ENCODE assay signal across 27 cellular contexts in the genomic region with DNA sequence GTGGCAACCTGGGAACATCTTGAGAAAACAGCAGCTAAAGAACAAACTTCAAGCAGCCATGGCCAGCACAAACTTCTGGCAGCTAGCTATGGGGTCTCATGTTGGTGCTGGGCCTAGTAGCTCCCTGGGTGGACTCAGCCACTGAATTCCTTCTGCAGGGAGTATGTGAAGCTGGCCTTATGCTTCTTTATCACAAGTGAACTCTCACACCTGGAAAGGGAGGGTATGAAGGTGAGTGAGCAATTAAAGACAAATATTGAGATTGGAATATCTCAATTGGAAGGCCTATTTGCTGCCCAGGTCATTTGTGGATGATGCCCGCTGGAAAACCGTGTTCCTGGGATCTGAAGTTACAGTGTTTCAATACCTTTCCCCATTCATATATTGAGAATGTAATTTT.
"Had no signal": no experiment of that assay in that cellular context is flagged by ENCODE, and none has a peak within 500 bp of the region (broad histone marks: within the 10 kb centered on the region; RNA-seq: fewer than 3 reads in every experiment).

No MANE protein-coding gene starts in this region.

- ATAC-seq: esophagus mucosa, gastrocnemius medialis, heart right ventricle, left cardiac atrium, left ventricle myocardium superior, lower lobe of right lung, mucosa of descending colon had no signal

- FAIRE-seq: colon, islet of Langerhans, keratinocyte had no signal

- H3K36me3 ChIP-seq: esophagus squamous epithelium, gastrocnemius medialis, heart right ventricle, left lung, lower lobe of right lung had no signal

- H3K27me3 ChIP-seq: esophagus squamous epithelium, gastrocnemius medialis, left lung had no signal

- H3K4me1 ChIP-seq: esophagus squamous epithelium, gastrocnemius medialis, heart right ventricle, left lung, lower lobe of right lung had no signal

- H3K36me3 Mint-ChIP-seq: mesothelial cell of epicardium had no signal

- H3K9me3 ChIP-seq: esophagus squamous epithelium, gastrocnemius medialis, left lung, lower lobe of right lung, mucosa of descending colon had no signal

- H3K4me3 ChIP-seq: coronary artery, dorsolateral prefrontal cortex, esophagus squamous epithelium, gastrocnemius medialis, heart right ventricle, left lung, lower lobe of right lung, mucosa of descending colon had no signal

- H3K27ac ChIP-seq: coronary artery, dorsolateral prefrontal cortex, epithelial cell of prostate, esophagus squamous epithelium, gastrocnemius medialis, heart right ventricle, left lung, lower lobe of right lung had no signal

- H3K4me3 Mint-ChIP-seq: mesothelial cell of epicardium had no signal

- DNase-seq: dermis blood vessel endothelial cell; dorsolateral prefrontal cortex; effector CD4-positive, alpha-beta T cell; effector memory CD4-positive, alpha-beta T cell; erythroblast; esophagus squamous epithelium; foreskin fibroblast; foreskin melanocyte; gastrocnemius medialis; glutamatergic neuron; head of caudate nucleus; heart right ventricle; hippocampal formation; left cardiac atrium; left lung; left ventricle myocardium superior; lower lobe of right lung; mesenchymal stem cell; mucosa of descending colon; naive B cell had no signal
